22 cellular contexts compared by ENCODE assay signal in the genomic region with DNA sequence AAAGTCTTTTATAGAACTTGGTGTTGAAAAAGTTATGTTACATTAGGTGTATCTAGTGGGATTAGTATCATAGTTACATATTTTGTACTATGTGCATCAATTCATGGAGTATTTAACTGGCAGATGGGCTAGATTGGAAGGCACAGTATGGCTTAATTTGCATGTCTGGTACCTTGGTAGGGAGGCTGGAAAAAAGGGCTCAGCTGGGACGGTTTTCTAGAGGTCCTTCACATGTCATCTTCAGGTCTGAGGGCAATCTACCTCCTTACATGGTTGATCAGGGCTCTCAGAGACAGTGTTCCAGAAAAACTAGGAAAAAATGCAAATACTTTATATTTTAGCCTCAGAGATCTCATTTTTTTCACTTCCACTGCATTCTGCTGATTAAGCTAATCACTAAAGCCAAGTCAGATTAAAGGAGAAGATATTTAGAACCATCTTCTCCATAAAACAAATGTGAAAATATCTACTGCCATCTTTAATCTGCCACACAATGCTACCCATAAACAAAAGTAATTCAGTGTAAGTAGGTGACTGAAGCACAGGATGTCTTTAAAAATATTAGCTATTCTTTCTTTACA.
"Had no signal": no experiment of that assay in that cellular context is flagged by ENCODE, and none has a peak within 500 bp of the region (broad histone marks: within the 10 kb centered on the region; RNA-seq: fewer than 3 reads in every experiment).

No MANE protein-coding gene starts in this region.

- H3K27ac ChIP-seq: epithelial cell of prostate, gastrocnemius medialis, left lung, parathyroid adenoma, suprapubic skin, transverse colon, upper lobe of right lung, uterus had no signal

- H3K4me3 ChIP-seq: gastrocnemius medialis, left lung, mucosa of descending colon, smooth muscle cell, suprapubic skin, transverse colon, upper lobe of right lung, uterus had no signal

- H3K9me3 ChIP-seq: gastrocnemius medialis, left lung, mucosa of descending colon, suprapubic skin, transverse colon, upper lobe of right lung, uterus had no signal

- H3K4me1 ChIP-seq: gastrocnemius medialis, left lung, parathyroid adenoma, suprapubic skin, transverse colon, upper lobe of right lung, uterus had no signal

- ATAC-seq: gastrocnemius medialis; mucosa of descending colon; natural killer cell treated with Interleukin-12 subunit alpha and Interleukin-12 subunit beta and Interleukin-15 and Interleukin-18, amount 100 ng/mL, for 72 hours; sciatic nerve; stimulated activated naive CD8-positive, alpha-beta T cell treated with anti-CD3 and anti-CD28 coated beads, Interleukin-15, amount 100 ng/mL, for 72 hours; upper lobe of right lung had no signal

- H2AFZ ChIP-seq: parathyroid adenoma had no signal

- H3K4me2 ChIP-seq: smooth muscle cell had no signal

- H3K27me3 ChIP-seq: gastrocnemius medialis, left lung, suprapubic skin, transverse colon, upper lobe of right lung, uterus had no signal

- H3K36me3 ChIP-seq: gastrocnemius medialis, left lung, suprapubic skin, transverse colon, upper lobe of right lung, uterus had no signal

- DNase-seq: effector CD8-positive, alpha-beta T cell; endodermal cell; foreskin fibroblast; gastrocnemius medialis; left lung; mucosa of descending colon; naive B cell; stimulated activated CD4-positive, alpha-beta T cell treated with anti-CD3 and anti-CD28 coated beads, Interleukin-12 subunit alpha, Interleukin-12 subunit beta, amount 100 ng/mL, for 4 hours; stimulated activated CD4-positive, alpha-beta T cell treated with anti-CD3 and anti-CD28 coated beads, Interleukin-1b, Interleukin-23, amount 100 ng/mL, for 48 hours; stimulated activated CD4-positive, alpha-beta T cell treated with anti-CD3 and anti-CD28 coated beads, Interleukin-4, amount 100 ng/mL, for 1 hour; stimulated activated CD8-positive, alpha-beta memory T cell treated with anti-CD3 and anti-CD28 coated beads, Interleukin-4, amount 100 ng/mL, for 48 hours; stimulated activated naive CD4-positive, alpha-beta T cell; stimulated activated naive CD8-positive, alpha-beta T cell treated with anti-CD3 and anti-CD28 coated beads, Interleukin-15, amount 100 ng/mL, for 72 hours; transverse colon; upper lobe of right lung; uterus had no signal

- H3K9ac ChIP-seq: parathyroid adenoma had no signal
